In the genomic region with DNA sequence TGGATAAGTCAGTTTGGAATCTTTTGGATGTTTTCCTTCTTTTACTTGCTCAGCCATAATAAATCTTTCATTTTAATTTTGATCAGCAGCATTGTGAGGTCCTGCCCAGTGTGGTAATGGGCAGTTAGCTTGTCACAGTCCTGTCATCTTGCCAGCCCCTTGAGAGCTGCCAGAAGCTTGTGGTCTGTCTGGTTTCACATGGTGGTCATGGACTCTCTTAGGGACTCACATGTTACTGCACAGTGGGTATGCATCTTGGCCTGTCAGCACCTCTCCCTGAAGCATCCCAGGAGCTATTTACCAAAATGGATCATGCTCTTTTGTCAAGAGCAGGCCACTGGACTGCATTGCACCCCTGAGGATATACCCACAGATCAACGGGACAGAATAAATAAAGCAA, we compare ENCODE assay signal across 16 cellular contexts.
DNase-seq lines count a peak whose midpoint lies in the region; ATAC-seq and TF ChIP-seq lines count a peak whose summit lies in the region.
"Had no signal": no experiment of that assay in that cellular context is flagged by ENCODE, and none has a peak within 500 bp of the region (broad histone marks: within the 10 kb centered on the region; RNA-seq: fewer than 3 reads in every experiment).

No MANE protein-coding gene starts in this region.

- H3K9me3 Mint-ChIP-seq in CD4-positive, alpha-beta memory T cell, result peaks cover 0 to 2% (median 0%) of the 10 kb centered on the region in 8 donors
- peaks cover 6% of the 10 kb centered on the region; the same call in 1 of the 2 replicates for H3K9me3 Mint-ChIP-seq in WTC11
- H3K9me3 Mint-ChIP-seq: HFFc6; nephron; T-helper 1 cell treated with Interleukin-12 subunit alpha and Interleukin-12 subunit beta and Interleukin-4 antibody, amounts not matched to agents 30 μg/mL and 1 μg/mL, for 36 hours had no signal

- intact Hi-C loops in A673 (cut with micrococcal nuclease; ENCODE audit: unreplicated experiment), result no loop called here
- intact Hi-C loops in CD4-positive, alpha-beta memory T cell (cut with micrococcal nuclease), result no loop called here

- H3K9me3 ChIP-seq in A673 (ENCODE audit: low read depth, low read length, poor library complexity, severe bottlenecking) (no peaks in the 10 kb centered on the region), cardiac muscle cell (ENCODE audit: low read depth) (no peaks in the 10 kb centered on the region)
- no peaks in the 10 kb centered on the region for H3K9me3 ChIP-seq in CD4-positive, alpha-beta memory T cell (ENCODE audit: control insufficient read depth in 1 of 2, low read length in 2 of 2)

- no TSS peak for BruUV-seq in A673 (replicated peaks; lab: Mats Ljungman, UMichigan)

- H3K4me1 ChIP-seq in A673 (ENCODE audit: insufficient read depth, low read length, poor library complexity, severe bottlenecking) (peaks cover 30% of the 10 kb centered on the region), cardiac muscle cell (ENCODE audit: low read depth) (peaks cover 11% of the 10 kb centered on the region)
- no peaks in the 10 kb centered on the region for H3K4me1 ChIP-seq in CD4-positive, alpha-beta memory T cell (ENCODE audit: insufficient read depth, low read length)

- CTCF ChIA-PET in A673 (lab: Charles Lee), result no interaction called here
- CTCF ChIA-PET in CD4-positive, alpha-beta memory T cell (lab: Charles Lee; ENCODE audit: partially characterized antibody), result no interaction called here
- CTCF ChIA-PET in WTC11 (lab: Charles Lee), result no interaction called here

- peaks cover 53% of the 10 kb centered on the region for H3K36me3 ChIP-seq in A673 (ENCODE audit: insufficient read depth, low read length, poor library complexity, severe bottlenecking)
- H3K36me3 ChIP-seq in cardiac muscle cell, result no peaks in the 10 kb centered on the region
- no peaks in the 10 kb centered on the region for H3K36me3 ChIP-seq in CD4-positive, alpha-beta memory T cell (ENCODE audit: insufficient read depth, low read length)

- POLR2A ChIA-PET in A673 (lab: Charles Lee; ENCODE audit: low non-redundant PET), result no interaction called here
- POLR2A ChIA-PET in CD4-positive, alpha-beta memory T cell (lab: Charles Lee; ENCODE audit: partially characterized antibody), result no interaction called here
- POLR2A ChIA-PET in WTC11 (lab: Charles Lee), result no interaction called here

- peaks cover 0 to 3% of the 10 kb centered on the region in 2 donors for H3K27me3 Mint-ChIP-seq in CD4-positive, alpha-beta memory T cell
- H3K27me3 Mint-ChIP-seq in WTC11 (ENCODE audit: low read depth), result no peaks in the 10 kb centered on the region
- H3K27me3 Mint-ChIP-seq: brain had no signal

- no peak for DNase-seq in A673 (ENCODE audit: low spot score)
- DNase-seq in cardiac muscle cell (ENCODE audit: low read depth in 1 of 2, low spot score in 1 of 2), result peak; percentile 78 to 85
- no peak for DNase-seq in NCI-H1694 treated with DMSO at 0.1 percent for 48 hours (lab: John Stamatoyannopoulos, UW)
- DNase-seq in CD4-positive, alpha-beta memory T cell, result no peak
- no peak for DNase-seq in HT-29 (ENCODE audit: low spot score)
- no peak for DNase-seq in WTC11 (ENCODE audit: low spot score)
- DNase-seq: activated CD8-positive, alpha-beta memory T cell treated with anti-CD3 and anti-CD28 coated beads, Interleukin-2, amount 50 U/mL, for 4 hours; EL; HFFc6; NCI-H1417 treated with DMSO at 0.1 percent for 48 hours; stimulated activated naive CD4-positive, alpha-beta T cell had no signal

- no peak overlapping the region for H3K4me3 Mint-ChIP-seq in CD4-positive, alpha-beta memory T cell
- no peak overlapping the region for H3K4me3 Mint-ChIP-seq in WTC11
- H3K4me3 Mint-ChIP-seq: brain; HFFc6; nephron; T-helper 1 cell treated with Interleukin-12 subunit alpha and Interleukin-12 subunit beta and Interleukin-4 antibody, amounts not matched to agents 30 μg/mL and 1 μg/mL, for 36 hours had no signal

- no peaks in the 10 kb centered on the region for H3K36me3 Mint-ChIP-seq in CD4-positive, alpha-beta memory T cell
- H3K36me3 Mint-ChIP-seq in WTC11, result peaks cover 18% of the 10 kb centered on the region

- no peaks in the 10 kb centered on the region for H3K4me1 Mint-ChIP-seq in CD4-positive, alpha-beta memory T cell
- peaks cover 29% of the 10 kb centered on the region for H3K4me1 Mint-ChIP-seq in WTC11

- no peak overlapping the region for H3K27ac Mint-ChIP-seq in CD4-positive, alpha-beta memory T cell
- no peak overlapping the region for H3K27ac Mint-ChIP-seq in WTC11
- H3K27ac Mint-ChIP-seq: HFFc6; T-helper 1 cell treated with Interleukin-12 subunit alpha and Interleukin-12 subunit beta and Interleukin-4 antibody, amounts not matched to agents 30 μg/mL and 1 μg/mL, for 36 hours had no signal

- H3K27ac ChIP-seq in A673 (ENCODE audit: low read depth, low read length, poor library complexity, severe bottlenecking), result peak overlapping the region; percentile 29
- H3K27ac ChIP-seq in cardiac muscle cell, result peak overlapping the region; percentile 13
- H3K27ac ChIP-seq in CD4-positive, alpha-beta memory T cell (ENCODE audit: low read depth, low read length), result no peak overlapping the region

- H3K27me3 ChIP-seq in A673 (replicated peaks; ENCODE audit: insufficient read depth, low read depth, low read length, poor library complexity) (no peaks in the 10 kb centered on the region), cardiac muscle cell (no peaks in the 10 kb centered on the region)
- no peaks in the 10 kb centered on the region for H3K27me3 ChIP-seq in CD4-positive, alpha-beta memory T cell (ENCODE audit: insufficient read depth, low read length)

- H3K4me3 ChIP-seq in A673 (ENCODE audit: low read depth, low read length, poor library complexity, severe bottlenecking) (no peak overlapping the region), cardiac muscle cell (no peak overlapping the region)
- H3K4me3 ChIP-seq in CD4-positive, alpha-beta memory T cell (ENCODE audit: low read length in 2 of 2), result no peak overlapping the region

- ATAC-seq in GM19467 (IDR thresholded peaks at IDR 0.05; ENCODE audit: unreplicated experiment) (peak; percentile 39), SK-N-SH treated with all-trans-retinoic acid at 6 μM for 48 hours (no peak), WTC11 (no peak)

- TF ChIP-seq CTCF in A673 (conservative IDR thresholded peaks at IDR 0.05; ENCODE audit: low read depth, low read length) (no peak), cardiac muscle cell (IDR thresholded peaks at IDR 0.05; ENCODE audit: low read depth, low read length) (no peak), WTC11 (IDR thresholded peaks at IDR 0.05) (no peak)

TF ChIP-seq in SK-N-SH treated with all-trans-retinoic acid at 6 μM for 48 hours, 23 proteins besides CTCF, POLR2A, EP300 and RAD21 (continues in another document):
- TF ChIP-seq RARB (CRISPR knock-in tag; IDR thresholded peaks at IDR 0.05) (no peak), ZC3H10 (CRISPR knock-in tag; IDR thresholded peaks at IDR 0.05) (no peak), GLIS3 (CRISPR knock-in tag; IDR thresholded peaks at IDR 0.05) (no peak), ARNTL (CRISPR knock-in tag; IDR thresholded peaks at IDR 0.05; ENCODE audit: borderline replicate concordance, low read depth) (no peak), TOX (CRISPR knock-in tag; IDR thresholded peaks at IDR 0.05; ENCODE audit: borderline replicate concordance) (no peak), BACH2 (CRISPR knock-in tag; IDR thresholded peaks at IDR 0.05; ENCODE audit: borderline replicate concordance) (no peak)

TF ChIP-seq in WTC11, 78 proteins besides CTCF, POLR2A, EP300 and RAD21:
- TF ChIP-seq NFYB (CRISPR knock-in tag; conservative IDR thresholded peaks at IDR 0.05; ENCODE audit: low read depth) (no peak), GTF2I (CRISPR knock-in tag; conservative IDR thresholded peaks at IDR 0.05) (no peak), TCF7 (CRISPR knock-in tag; IDR thresholded peaks at IDR 0.05; ENCODE audit: low read depth) (no peak), NR3C1 (CRISPR knock-in tag; conservative IDR thresholded peaks at IDR 0.05; ENCODE audit: low read depth) (no peak), ELF4 (CRISPR knock-in tag; IDR thresholded peaks at IDR 0.05; ENCODE audit: low read depth) (no peak)

Comparison
In these comparisons a context has a peak if more than half of its experiments do, and no peak if none do; other contexts are left out.
1. DNase-seq: peak in cardiac muscle cell (2 of 2); none in A673 (single experiment), NCI-H1694 treated with DMSO at 0.1 percent for 48 hours (single experiment), CD4-positive, alpha-beta memory T cell (0 of 5), HT-29 (single experiment) and WTC11 (single experiment).